ENCODE assay signal across 35 cellular contexts in the genomic region with DNA sequence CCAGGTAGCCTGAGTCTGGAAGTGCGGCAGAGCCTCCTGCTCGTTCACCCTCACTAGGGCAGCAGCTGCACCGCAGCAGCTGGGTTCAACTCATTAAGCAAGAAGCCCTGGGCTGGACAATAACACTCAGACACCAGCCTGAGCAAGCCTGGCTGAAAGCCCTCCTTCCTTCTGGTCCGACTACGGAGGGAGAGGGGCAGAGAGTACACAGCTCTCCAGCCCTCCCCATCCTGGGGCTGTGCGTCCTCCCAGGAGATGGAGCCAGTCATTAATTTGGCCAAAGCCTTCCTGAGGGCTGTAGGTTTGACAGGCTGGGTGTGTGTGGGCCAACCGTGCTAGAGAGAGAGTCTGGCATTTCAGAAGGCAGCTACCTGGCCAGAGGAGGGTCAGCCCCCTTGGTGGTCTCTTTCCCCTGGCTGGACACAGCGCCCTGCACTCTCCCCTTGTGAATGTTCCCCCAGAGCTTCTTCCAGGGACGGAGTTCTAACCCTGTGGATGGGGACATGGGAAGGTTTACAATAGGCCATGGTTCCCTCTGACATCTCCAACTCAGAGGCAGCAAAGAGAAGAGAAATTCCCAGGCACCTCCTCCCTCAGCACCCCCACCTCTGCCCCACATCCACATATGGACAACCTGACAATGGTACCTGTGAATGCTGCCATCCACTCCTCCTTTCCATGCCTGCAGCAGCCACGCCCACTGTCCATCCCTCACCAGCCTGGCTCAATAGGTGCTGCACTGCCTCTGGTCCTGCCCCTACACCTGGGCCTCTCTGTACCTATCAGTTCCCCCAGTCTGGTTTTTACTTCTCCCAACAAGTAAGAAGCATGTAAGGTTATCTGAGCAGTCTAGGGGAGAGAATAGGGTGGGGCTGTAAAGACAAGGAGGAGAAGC. TPM values are rescaled to one million over a fixed set of nuclear protein-coding genes. Genes with fewer than 3 reads are reported as not detected.
"Had no signal": no experiment of that assay in that cellular context is flagged by ENCODE, and none has a peak within 500 bp of the region (broad histone marks: within the 10 kb centered on the region; RNA-seq: fewer than 3 reads in every experiment).

No MANE protein-coding gene starts in this region.

- DNase-seq: activated CD4-positive, alpha-beta memory T cell treated with anti-CD3 and anti-CD28 coated beads, Interleukin-2, amount 10 ng/mL, durations not matched to agents 7 days and 5 days; activated CD4-positive, alpha-beta T cell treated with anti-CD3 and anti-CD28 coated beads for 1 hour; activated CD4-positive, alpha-beta T cell treated with anti-CD3 and anti-CD28 coated beads, Interleukin-2, amount 10 ng/mL, durations not matched to agents 7 days and 5 days; activated CD8-positive, alpha-beta memory T cell treated with anti-CD3 and anti-CD28 coated beads, Interleukin-2, amount 50 U/mL, for 48 hours; activated naive CD8-positive, alpha-beta T cell treated with anti-CD3 and anti-CD28 coated beads, Interleukin-2, amount 50 U/mL, for 24 hours; activated T-cell treated with anti-CD3 and anti-CD28 coated beads, Interleukin-2, amount 50 U/mL, for 24 hours; amygdala; caudate nucleus; foreskin fibroblast; heart left ventricle; hypothalamus; immature natural killer cell; kidney; left colon; mammary epithelial cell; naive thymus-derived CD4-positive, alpha-beta T cell; nucleus accumbens; pancreas; psoas muscle; sigmoid colon; small intestine; stimulated activated CD4-positive, alpha-beta T cell treated with anti-CD3 and anti-CD28 coated beads, Interleukin-1b, Interleukin-23, amount 100 ng/mL, for 48 hours; stimulated activated CD4-positive, alpha-beta T cell treated with anti-CD3 and anti-CD28 coated beads, Interleukin-4, amount 100 ng/mL, for 4 hours; stimulated activated CD8-positive, alpha-beta memory T cell treated with anti-CD3 and anti-CD28 coated beads, Interleukin-4, amount 100 ng/mL, for 48 hours; stimulated activated naive CD8-positive, alpha-beta T cell treated with anti-CD3 and anti-CD28 coated beads, Interleukin-15, amount 100 ng/mL, for 72 hours; T1000; thyroid gland; upper lobe of left lung; WERI-Rb-1 had no signal

- H3K4me1 ChIP-seq: heart left ventricle, pancreas, psoas muscle, thyroid gland, upper lobe of left lung had no signal

- ATAC-seq: activated naive CD8-positive, alpha-beta T cell treated with anti-CD3 and anti-CD28 coated beads, Interleukin-2, amount 50 U/mL, for 24 hours; esophagus mucosa; heart left ventricle; left colon; naive thymus-derived CD4-positive, alpha-beta T cell; pancreas; psoas muscle; stimulated activated memory B cell treated with anti-CD40 and anti-IgM and Interleukin-4, amounts not matched to agents 10 μg/mL and 1 μg/mL and 100 μg/mL, for 72 hours; stimulated activated naive CD8-positive, alpha-beta T cell treated with anti-CD3 and anti-CD28 coated beads, Interleukin-15, amount 100 ng/mL, for 72 hours had no signal

- H3K9me3 ChIP-seq: pancreas, sigmoid colon, thyroid gland had no signal

- H3K36me3 ChIP-seq: heart left ventricle, pancreas, sigmoid colon, thyroid gland, upper lobe of left lung had no signal

- H3K27ac ChIP-seq: heart left ventricle, pancreas, psoas muscle, sigmoid colon, thyroid gland, upper lobe of left lung, WERI-Rb-1 had no signal

- H3K27me3 ChIP-seq: pancreas, sigmoid colon, thyroid gland, upper lobe of left lung had no signal

- H3K4me3 ChIP-seq: heart left ventricle, pancreas, psoas muscle, sigmoid colon, thyroid gland, upper lobe of left lung had no signal

RNA-seq across cellular contexts. Expression of gene CHRNB4, which starts 6.5 kb away (rescaled TPM):
- total RNA-seq: activated CD4-positive, alpha-beta memory T cell treated with anti-CD3 and anti-CD28 coated beads, Interleukin-2, amount 10 ng/mL, durations not matched to agents 7 days and 5 days; activated CD4-positive, alpha-beta T cell treated with anti-CD3 and anti-CD28 coated beads, Interleukin-2, amount 10 ng/mL, durations not matched to agents 7 days and 5 days; endothelial cell of umbilical vein; liver; naive thymus-derived CD4-positive, alpha-beta T cell; psoas muscle; thyroid gland; upper lobe of left lung had no signal
- polyA plus RNA-seq: heart left ventricle; immature natural killer cell; liver; naive thymus-derived CD4-positive, alpha-beta T cell; neural cell; psoas muscle had no signal

RNA-seq across cellular contexts. Expression of gene CHRNA3, which starts 13.7 kb away (rescaled TPM):
- total RNA-seq: activated CD4-positive, alpha-beta memory T cell treated with anti-CD3 and anti-CD28 coated beads, Interleukin-2, amount 10 ng/mL, durations not matched to agents 7 days and 5 days; activated CD4-positive, alpha-beta T cell treated with anti-CD3 and anti-CD28 coated beads, Interleukin-2, amount 10 ng/mL, durations not matched to agents 7 days and 5 days; chondrocyte; endothelial cell of umbilical vein; kidney; liver; mammary epithelial cell; naive thymus-derived CD4-positive, alpha-beta T cell had no signal
- polyA plus RNA-seq: endothelial cell of umbilical vein; immature natural killer cell; liver; mammary epithelial cell; naive thymus-derived CD4-positive, alpha-beta T cell had no signal
